In the genomic region with DNA sequence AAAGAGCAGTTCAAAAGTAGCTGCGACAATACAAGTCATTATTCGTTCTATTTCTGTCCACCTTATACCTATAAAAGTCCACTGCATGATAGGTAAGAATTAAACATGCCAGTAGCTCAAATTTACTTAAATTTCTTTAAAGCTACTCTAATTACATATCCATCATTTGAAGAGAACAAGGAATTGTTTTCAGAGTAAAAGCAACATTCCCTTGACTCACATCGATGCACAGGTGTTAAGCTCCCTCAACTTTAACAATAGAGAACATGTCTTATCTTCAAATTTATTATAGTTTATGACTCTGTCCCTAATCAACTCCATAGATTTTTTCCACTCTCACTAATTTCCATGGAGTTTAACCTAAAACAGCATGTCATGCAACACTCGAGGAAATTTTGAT, we compare ENCODE assay signal across 17 cellular contexts.
DNase-seq lines count a peak whose midpoint lies in the region; ATAC-seq and TF ChIP-seq lines count a peak whose summit lies in the region.
"Had no signal": no experiment of that assay in that cellular context is flagged by ENCODE, and none has a peak within 500 bp of the region (broad histone marks: within the 10 kb centered on the region; RNA-seq: fewer than 3 reads in every experiment).

No MANE protein-coding gene starts in this region.

- no peak for DNase-seq in glutamatergic neuron
- no peak for DNase-seq in GF-D8 (lab: John Stamatoyannopoulos, UW)
- DNase-seq in COLO829 (ENCODE audit: low spot score) = no peak
- DNase-seq: 8988T; ACHN; BE2C; C1 segment of cervical spinal cord; Caco-2; Calu3; CD4-positive, alpha-beta memory T cell; CD4-positive, CD25-positive, alpha-beta regulatory T cell; CD8-positive, alpha-beta memory T cell; DMS79 treated with DMSO at 0.1 percent for 48 hours had no signal

- no peak for TF ChIP-seq RAD21 in Ishikawa (IDR thresholded peaks at IDR 0.05; ENCODE audit: low read depth)

- H3K4me3 Mint-ChIP-seq in glutamatergic neuron (ENCODE audit: unreplicated experiment) = no peak overlapping the region
- H3K4me3 Mint-ChIP-seq: CD14-positive monocyte; CD4-positive, alpha-beta memory T cell; CD4-positive, CD25-positive, alpha-beta regulatory T cell; CD8-positive, alpha-beta memory T cell had no signal

- no peaks in the 10 kb centered on the region for H3K4me1 Mint-ChIP-seq in glutamatergic neuron (ENCODE audit: low read depth, unreplicated experiment)
- H3K4me1 Mint-ChIP-seq: CD14-positive monocyte; CD4-positive, alpha-beta memory T cell; CD4-positive, CD25-positive, alpha-beta regulatory T cell; CD8-positive, alpha-beta memory T cell had no signal

- H3K36me3 Mint-ChIP-seq in glutamatergic neuron (ENCODE audit: unreplicated experiment) = no peaks in the 10 kb centered on the region
- H3K36me3 Mint-ChIP-seq: CD14-positive monocyte; CD4-positive, alpha-beta memory T cell; CD4-positive, CD25-positive, alpha-beta regulatory T cell; CD8-positive, alpha-beta memory T cell had no signal

- peak overlapping the region; percentile 18 for H3K27ac Mint-ChIP-seq in glutamatergic neuron (ENCODE audit: unreplicated experiment)
- H3K27ac Mint-ChIP-seq: CD14-positive monocyte; CD4-positive, alpha-beta memory T cell; CD4-positive, CD25-positive, alpha-beta regulatory T cell; CD8-positive, alpha-beta memory T cell had no signal

- no peak for TF ChIP-seq CTCF in glutamatergic neuron (IDR thresholded peaks at IDR 0.05; ENCODE audit: partially characterized antibody, unreplicated experiment)

- no peaks in the 10 kb centered on the region for H3K27me3 Mint-ChIP-seq in glutamatergic neuron (ENCODE audit: unreplicated experiment)
- H3K27me3 Mint-ChIP-seq: CD4-positive, alpha-beta memory T cell; CD4-positive, CD25-positive, alpha-beta regulatory T cell; CD8-positive, alpha-beta memory T cell had no signal

- ATAC-seq in GM21526 (IDR thresholded peaks at IDR 0.05; ENCODE audit: low FRiP score, unreplicated experiment) = no peak
- ATAC-seq: GM12878 had no signal

- no peaks in the 10 kb centered on the region for H3K9me3 Mint-ChIP-seq in glutamatergic neuron (ENCODE audit: unreplicated experiment)

- TF ChIP-seq EP300 in Ishikawa (IDR thresholded peaks at IDR 0.05; ENCODE audit: borderline replicate concordance) = peak; percentile 96

TF ChIP-seq in Ishikawa, 13 proteins besides CTCF, POLR2A, EP300 and RAD21:
- TF ChIP-seq YY1 (IDR thresholded peaks at IDR 0.05; ENCODE audit: low read depth) = no peak
- no peak for TF ChIP-seq EGR1 (IDR thresholded peaks at IDR 0.05)
- no peak for TF ChIP-seq TAF1 (IDR thresholded peaks at IDR 0.05; ENCODE audit: low read depth)
- TF ChIP-seq TCF12 (IDR thresholded peaks at IDR 0.05; ENCODE audit: low read depth) = peak; percentile 94
- no peak for TF ChIP-seq CREB1 (IDR thresholded peaks at IDR 0.05; ENCODE audit: low read depth)
- peak; percentile 95 for TF ChIP-seq FOXM1 (IDR thresholded peaks at IDR 0.05; ENCODE audit: borderline replicate concordance, low read depth)
- peak; percentile 15; the same call in 1 of the 2 replicates for TF ChIP-seq CEBPB (IDR thresholded peaks at IDR 0.05)
- peak; percentile 78 for TF ChIP-seq TEAD4 (IDR thresholded peaks at IDR 0.05)
- TF ChIP-seq NFIC (IDR thresholded peaks at IDR 0.05) = peak; percentile 78
